Comparison of ENCODE assay signal across 1 cellular context in genomic region chr7:7208524-7208923, GRCh38.
TF ChIP-seq lines count a peak whose summit lies in the region.

No MANE protein-coding gene starts in this region.

TF ChIP-seq in GM23338, 12 proteins besides CTCF, POLR2A, EP300 and RAD21 (continued from another document):
- TF ChIP-seq REST (IDR thresholded peaks at IDR 0.05; ENCODE audit: unreplicated experiment) = no peak
TF ChIP-seq in GM23338: peak in this region for 0.
